8 cellular contexts compared by ENCODE assay signal in genomic region chr15:66704019-66704782, GRCh38. TPM values are rescaled to one million over a fixed set of nuclear protein-coding genes. Genes with fewer than 3 reads are reported as not detected.
A peak's percentile ranks its signal among the peaks of the same experiment; 100 is the strongest.
DNase-seq lines count a peak whose midpoint lies in the region; TF ChIP-seq lines count a peak whose summit lies in the region.

No MANE protein-coding gene starts in this region.

- peak overlapping the region; percentile 88; the same call in 1 of the 2 replicates for H3K27ac ChIP-seq in VCaP
- no peak overlapping the region for H3K27ac ChIP-seq in skeletal muscle tissue (ENCODE audit: low read depth, low read length)

- peak; percentile 47 for DNase-seq in HT-29 (ENCODE audit: low spot score)
- peak; percentile 34 for DNase-seq in hepatic stellate cell (ENCODE audit: low spot score)
- no peak for DNase-seq in iPS-NIHi7 (ENCODE audit: extremely low spot score)
- no peak for DNase-seq in head of caudate nucleus
- no peak for DNase-seq in NCI-H226
- no peak for DNase-seq in NCI-H82 treated with DMSO at 0.1 percent for 48 hours (lab: John Stamatoyannopoulos, UW; ENCODE audit: unreplicated experiment)

- H3K4me1 ChIP-seq in skeletal muscle tissue (ENCODE audit: control insufficient read depth in 3 of 3, insufficient read depth in 3 of 3, low read length in 3 of 3), result peaks cover 38 to 46% (median 39%) of the 10 kb centered on the region in 3 donors

- intact Hi-C loops in head of caudate nucleus (cut with DNase I), result loop anchor here (10.0 kb wide), 2 partner anchors 71 to 89 kb away; no protein-coding TSS in a partner anchor

- H3K36me3 ChIP-seq in skeletal muscle tissue (ENCODE audit: control insufficient read depth in 3 of 3, insufficient read depth in 3 of 3, low read length in 3 of 3), result no peaks in the 10 kb centered on the region

- H3K4me3 ChIP-seq in skeletal muscle tissue (ENCODE audit: low read length in 3 of 3), result peak overlapping the region; percentile 57 to 96 (median 74)

- H3K9me3 ChIP-seq in skeletal muscle tissue (ENCODE audit: control insufficient read depth in 3 of 3, low read length in 3 of 3), result no peaks in the 10 kb centered on the region

- peaks cover 0 to 8% (median 0%) of the 10 kb centered on the region in 3 donors for H3K27me3 ChIP-seq in skeletal muscle tissue (ENCODE audit: control insufficient read depth in 3 of 3, insufficient read depth in 3 of 3, low read length in 3 of 3)

- peak overlapping the region in 1 of 3 donors; percentile 87 for H3K9ac ChIP-seq in skeletal muscle tissue (ENCODE audit: low read depth in 1 of 3, low read length in 3 of 3)

- no peak for TF ChIP-seq CTCF in VCaP (conservative IDR thresholded peaks at IDR 0.05)

RNA-seq across cellular contexts. Expression of gene SMAD6, which starts 2.2 kb away (rescaled TPM):
- 101 and 123 TPM in 2 replicates for total RNA-seq in HT-29 (2014; rRNA removed; shearing (Covaris generic))
- total RNA-seq in skeletal muscle tissue, result 8.9 TPM

Comparison
In these comparisons a context has a peak if more than half of its experiments do, and no peak if none do; other contexts are left out.
1. DNase-seq: peak in HT-29 (single experiment) and hepatic stellate cell (single experiment); none in iPS-NIHi7 (single experiment), head of caudate nucleus (0 of 42), NCI-H226 (single experiment) and NCI-H82 treated with DMSO at 0.1 percent for 48 hours (single experiment).
2. RNA of gene SMAD6, which starts 2.2 kb away (total RNA-seq): 101 to 123 TPM in HT-29; 8.9 TPM in skeletal muscle tissue (single experiment); every median in the first group is over 10 times any median in the second.